ENCODE assay signal across 24 cellular contexts in genomic region chr10:102109166-102110116, GRCh38. TPM values are rescaled to one million over a fixed set of nuclear protein-coding genes. Genes with fewer than 3 reads are reported as not detected.
A peak's percentile ranks its signal among the peaks of the same experiment; 100 is the strongest.
DNase-seq lines count a peak whose midpoint lies in the region; ATAC-seq and TF ChIP-seq lines count a peak whose summit lies in the region.
"Had no signal": no experiment of that assay in that cellular context is flagged by ENCODE, and none has a peak within 500 bp of the region (broad histone marks: within the 10 kb centered on the region; RNA-seq: fewer than 3 reads in every experiment).

No MANE protein-coding gene starts in this region.

- no peak for DNase-seq in activated CD4-positive, alpha-beta T cell treated with anti-CD3 and anti-CD28 coated beads, Interleukin-2, amount 10 ng/mL, durations not matched to agents 7 days and 5 days
- no peak for DNase-seq in activated CD4-positive, alpha-beta T cell treated with anti-CD3 and anti-CD28 coated beads for 48 hours
- DNase-seq in endodermal cell (no peak), progenitor cell of endocrine pancreas (ENCODE audit: low spot score, unreplicated experiment) (no peak), NCI-H1436 treated with DMSO at 0.1 percent for 48 hours (lab: John Stamatoyannopoulos, UW) (no peak)
- DNase-seq: activated CD4-positive, alpha-beta T cell treated with anti-CD3 and anti-CD28 coated beads for 4 hours; activated CD8-positive, alpha-beta memory T cell treated with anti-CD3 and anti-CD28 coated beads, Interleukin-2, amount 10 ng/mL, durations not matched to agents 7 days and 5 days; activated naive CD4-positive, alpha-beta T cell treated with anti-CD3 and anti-CD28 coated beads, Interleukin-2, amount 50 U/mL, for 16 hours; CD8-positive, alpha-beta memory T cell; DMS153; kidney; lower lobe of right lung; NCI-H1105; NCI-H2029; NCI-H226; stimulated activated CD4-positive, alpha-beta T cell treated with anti-CD3 and anti-CD28 coated beads, Interleukin-1b, Interleukin-23, amount 100 ng/mL, for 48 hours; T-helper 2 cell; upper lobe of left lung had no signal

- H3K4me3 Mint-ChIP-seq in activated CD4-positive, alpha-beta T cell treated with anti-CD3 and anti-CD28 coated beads, Interleukin-2, amount 10 ng/mL, durations not matched to agents 7 days and 5 days: no peak overlapping the region
- H3K4me3 Mint-ChIP-seq in endodermal cell (no peak overlapping the region), progenitor cell of endocrine pancreas (ENCODE audit: low read depth) (no peak overlapping the region)
- H3K4me3 Mint-ChIP-seq: activated CD8-positive, alpha-beta memory T cell treated with anti-CD3 and anti-CD28 coated beads, Interleukin-2, amount 10 ng/mL, durations not matched to agents 7 days and 5 days; activated T-helper 1 cell treated with anti-CD3 and anti-CD28 coated beads, Interleukin-12 subunit alpha, Interleukin-12 subunit beta, Interleukin-2, Interleukin-4 antibody, amounts not matched to agents 30 ng/mL and 10 ng/mL and 1 ng/mL, durations not matched to agents 14 hours and 24 hours and 36 hours; CD8-positive, alpha-beta memory T cell had no signal

- no peaks in the 10 kb centered on the region for H3K27me3 Mint-ChIP-seq in activated CD4-positive, alpha-beta T cell treated with anti-CD3 and anti-CD28 coated beads, Interleukin-2, amount 10 ng/mL, durations not matched to agents 7 days and 5 days
- H3K27me3 Mint-ChIP-seq in endodermal cell (ENCODE audit: insufficient read depth): no peaks in the 10 kb centered on the region
- H3K27me3 Mint-ChIP-seq in progenitor cell of endocrine pancreas: no peaks in the 10 kb centered on the region
- H3K27me3 Mint-ChIP-seq: activated CD8-positive, alpha-beta memory T cell treated with anti-CD3 and anti-CD28 coated beads, Interleukin-2, amount 10 ng/mL, durations not matched to agents 7 days and 5 days; CD8-positive, alpha-beta memory T cell had no signal

- no peak for ATAC-seq in HG03469 (IDR thresholded peaks at IDR 0.05; ENCODE audit: unreplicated experiment)
- ATAC-seq: activated CD8-positive, alpha-beta memory T cell treated with anti-CD3 and anti-CD28 coated beads, Interleukin-2, amount 10 ng/mL, durations not matched to agents 7 days and 5 days; lower lobe of right lung had no signal

- no peak overlapping the region for H3K27ac ChIP-seq in endodermal cell (ENCODE audit: low read depth, low read length)
- H3K27ac ChIP-seq: 22Rv1, lower lobe of right lung, neutrophil, SK-N-MC, skin epidermis, upper lobe of left lung had no signal

- peaks cover 34% of the 10 kb centered on the region for H3K4me1 Mint-ChIP-seq in activated CD4-positive, alpha-beta T cell treated with anti-CD3 and anti-CD28 coated beads, Interleukin-2, amount 10 ng/mL, durations not matched to agents 7 days and 5 days
- peaks cover 12% of the 10 kb centered on the region for H3K4me1 Mint-ChIP-seq in endodermal cell
- peaks cover 16% of the 10 kb centered on the region for H3K4me1 Mint-ChIP-seq in progenitor cell of endocrine pancreas (ENCODE audit: low read depth)

- H3K9ac ChIP-seq in endodermal cell (ENCODE audit: extremely low read depth, low read length, poor library complexity, severe bottlenecking): no peak overlapping the region

- 94 to 99% methylated on average over 18 to 24 of the region's 24 CpGs for WGBS in endodermal cell (ENCODE audit: insufficient coverage in 1 of 2, insufficient read length in 1 of 2), 2 experiments

- H3K4me3 ChIP-seq in endodermal cell (ENCODE audit: low read length): no peak overlapping the region
- H3K4me3 ChIP-seq: lower lobe of right lung, SK-N-MC, skin epidermis, upper lobe of left lung had no signal

- peaks cover 3% of the 10 kb centered on the region for H3K4me1 ChIP-seq in endodermal cell (ENCODE audit: control insufficient read depth, insufficient read depth, low read length)

- POLR2A ChIA-PET in activated CD4-positive, alpha-beta T cell treated with anti-CD3 and anti-CD28 coated beads, Interleukin-2, amount 10 ng/mL, durations not matched to agents 7 days and 5 days (lab: Charles Lee): no interaction called here

- no peaks in the 10 kb centered on the region for H3K9me3 ChIP-seq in endodermal cell (ENCODE audit: control insufficient read depth, low read length)
- H3K9me3 ChIP-seq: lower lobe of right lung, neutrophil, upper lobe of left lung had no signal

- peaks cover 62% of the 10 kb centered on the region for H3K36me3 ChIP-seq in endodermal cell (ENCODE audit: control insufficient read depth, insufficient read depth, low read length)

- CTCF ChIA-PET in activated CD4-positive, alpha-beta T cell treated with anti-CD3 and anti-CD28 coated beads, Interleukin-2, amount 10 ng/mL, durations not matched to agents 7 days and 5 days (lab: Charles Lee): interaction anchor here (0.9 to 1.3 kb wide), 5 partner anchors 9 to 272 kb away, joined by 3 to 7 read pairs (median 3); no protein-coding TSS in a partner anchor

- peak overlapping the region; percentile 27 for H3K27ac Mint-ChIP-seq in activated CD4-positive, alpha-beta T cell treated with anti-CD3 and anti-CD28 coated beads, Interleukin-2, amount 10 ng/mL, durations not matched to agents 7 days and 5 days
- H3K27ac Mint-ChIP-seq in endodermal cell: peak overlapping the region; percentile 28
- peak overlapping the region; percentile 52 for H3K27ac Mint-ChIP-seq in progenitor cell of endocrine pancreas
- H3K27ac Mint-ChIP-seq: activated CD8-positive, alpha-beta memory T cell treated with anti-CD3 and anti-CD28 coated beads, Interleukin-2, amount 10 ng/mL, durations not matched to agents 7 days and 5 days had no signal

- no peaks in the 10 kb centered on the region for H3K27me3 ChIP-seq in endodermal cell (ENCODE audit: control insufficient read depth, insufficient read depth, low read length, poor library complexity, severe bottlenecking)
- H3K27me3 ChIP-seq: neutrophil, upper lobe of left lung had no signal

- H3K9me3 Mint-ChIP-seq in activated CD4-positive, alpha-beta T cell treated with anti-CD3 and anti-CD28 coated beads, Interleukin-2, amount 10 ng/mL, durations not matched to agents 7 days and 5 days: no peaks in the 10 kb centered on the region
- H3K9me3 Mint-ChIP-seq in endodermal cell (no peaks in the 10 kb centered on the region), progenitor cell of endocrine pancreas (ENCODE audit: low read depth) (no peaks in the 10 kb centered on the region)
- H3K9me3 Mint-ChIP-seq: activated T-helper 1 cell treated with anti-CD3 and anti-CD28 coated beads, Interleukin-12 subunit alpha, Interleukin-12 subunit beta, Interleukin-2, Interleukin-4 antibody, amounts not matched to agents 30 ng/mL and 10 ng/mL and 1 ng/mL, durations not matched to agents 14 hours and 24 hours and 36 hours; CD8-positive, alpha-beta memory T cell had no signal

- TF ChIP-seq CTCF in endodermal cell (conservative IDR thresholded peaks at IDR 0.05) (no peak), progenitor cell of endocrine pancreas (IDR thresholded peaks at IDR 0.05; ENCODE audit: unreplicated experiment) (no peak)

- H3K36me3 Mint-ChIP-seq in activated CD4-positive, alpha-beta T cell treated with anti-CD3 and anti-CD28 coated beads, Interleukin-2, amount 10 ng/mL, durations not matched to agents 7 days and 5 days (ENCODE audit: low read depth): peaks cover 44% of the 10 kb centered on the region
- peaks cover 45% of the 10 kb centered on the region for H3K36me3 Mint-ChIP-seq in endodermal cell (ENCODE audit: low read depth)
- peaks cover 14% of the 10 kb centered on the region for H3K36me3 Mint-ChIP-seq in progenitor cell of endocrine pancreas (ENCODE audit: insufficient read depth)

RNA-seq across cellular contexts. Expression of gene LDB1, which starts 10.7 kb away (rescaled TPM):
- total RNA-seq in activated CD4-positive, alpha-beta T cell treated with anti-CD3 and anti-CD28 coated beads, Interleukin-2, amount 10 ng/mL, durations not matched to agents 7 days and 5 days: 100 to 1,000 TPM in 1 of 2 experiments, 10 to 100 TPM in 1; 96.2 to 105 TPM
- total RNA-seq in endodermal cell: 10 to 100 TPM; 72.0 to 82.6 TPM
- 112 TPM for polyA plus RNA-seq in endodermal cell (2013, experiment 1 of 2)
- 104 TPM for polyA plus RNA-seq in endodermal cell (2013, experiment 2 of 2)
- total RNA-seq in progenitor cell of endocrine pancreas: 99.5 and 107 TPM in 2 replicates

RNA-seq across cellular contexts. Expression of gene PPRC1, which starts 23.4 kb away (rescaled TPM):
- 10 to 100 TPM; 47.7 to 49.4 TPM for total RNA-seq in activated CD4-positive, alpha-beta T cell treated with anti-CD3 and anti-CD28 coated beads, Interleukin-2, amount 10 ng/mL, durations not matched to agents 7 days and 5 days
- total RNA-seq in endodermal cell (10 to 100 TPM; 44.5 to 44.7 TPM), progenitor cell of endocrine pancreas (40.1 and 41.9 TPM in 2 replicates)
- polyA plus RNA-seq in endodermal cell (2013, experiment 1 of 2): 31.0 TPM
- polyA plus RNA-seq in endodermal cell (2013, experiment 2 of 2): 26.7 TPM

RNA-seq across cellular contexts. Expression of gene NOLC1, which starts 42.7 kb away (rescaled TPM):
- total RNA-seq in activated CD4-positive, alpha-beta T cell treated with anti-CD3 and anti-CD28 coated beads, Interleukin-2, amount 10 ng/mL, durations not matched to agents 7 days and 5 days: 10 to 100 TPM; 80.5 to 81.3 TPM
- 10 to 100 TPM; 92.0 to 93.5 TPM for total RNA-seq in endodermal cell
- 79.8 TPM for polyA plus RNA-seq in endodermal cell (2013, experiment 1 of 2)
- 75.4 TPM for polyA plus RNA-seq in endodermal cell (2013, experiment 2 of 2)
- 64.7 and 68.9 TPM in 2 replicates for total RNA-seq in progenitor cell of endocrine pancreas

RNA-seq across cellular contexts. Expression of gene HPS6, which starts 44.3 kb away (rescaled TPM):
- 10 to 100 TPM; 18.3 to 25.3 TPM for total RNA-seq in activated CD4-positive, alpha-beta T cell treated with anti-CD3 and anti-CD28 coated beads, Interleukin-2, amount 10 ng/mL, durations not matched to agents 7 days and 5 days
- total RNA-seq in endodermal cell (10 to 100 TPM; 19.6 to 20.8 TPM), progenitor cell of endocrine pancreas (15.6 and 17.2 TPM in 2 replicates)
- polyA plus RNA-seq in endodermal cell (2013, experiment 1 of 2): 8.4 TPM
- polyA plus RNA-seq in endodermal cell (2013, experiment 2 of 2): 8.9 TPM

RNA-seq across cellular contexts. Expression of gene ARMH3, which starts 53.5 kb away (rescaled TPM):
- 10 to 100 TPM; 22.1 to 23.6 TPM for total RNA-seq in activated CD4-positive, alpha-beta T cell treated with anti-CD3 and anti-CD28 coated beads, Interleukin-2, amount 10 ng/mL, durations not matched to agents 7 days and 5 days
- total RNA-seq in endodermal cell (10 to 100 TPM; 18.0 to 19.7 TPM), progenitor cell of endocrine pancreas (27.1 and 34.4 TPM in 2 replicates)
- 12.1 TPM for polyA plus RNA-seq in endodermal cell (2013, experiment 1 of 2)
- 11.4 TPM for polyA plus RNA-seq in endodermal cell (2013, experiment 2 of 2)
